In genomic region chr15:91824256-91824655, GRCh38 we compare ENCODE assay signal across 25 cellular contexts. TPM values are rescaled to one million over a fixed set of nuclear protein-coding genes. Genes with fewer than 3 reads are reported as not detected.
A peak's percentile ranks its signal among the peaks of the same experiment; 100 is the strongest.
DNase-seq lines count a peak whose midpoint lies in the region; ATAC-seq and TF ChIP-seq lines count a peak whose summit lies in the region.
"Had no signal": no experiment of that assay in that cellular context is flagged by ENCODE, and none has a peak within 500 bp of the region (broad histone marks: within the 10 kb centered on the region; RNA-seq: fewer than 3 reads in every experiment).

No MANE protein-coding gene starts in this region.

- peak; percentile 71 to 89 for ATAC-seq in right cardiac atrium
- no peak for ATAC-seq in activated CD4-positive, alpha-beta T cell treated with anti-CD3 and anti-CD28 coated beads for 36 hours
- ATAC-seq: activated T-cell treated with anti-CD3 and anti-CD28 coated beads, Interleukin-2, amount 50 U/mL, for 4 hours; HCT116; HepG2 had no signal

- 22% methylated on average over 3 of the region's 3 CpGs for WGBS in right cardiac atrium

- intact Hi-C loops in right cardiac atrium (cut with DNase I) = no loop called here
- intact Hi-C loops in activated CD4-positive, alpha-beta T cell treated with anti-CD3 and anti-CD28 coated beads for 36 hours (cut with DNase I, micrococcal nuclease) = no loop called here

- no peak overlapping the region for H3K27ac Mint-ChIP-seq in activated CD4-positive, alpha-beta T cell treated with anti-CD3 and anti-CD28 coated beads for 36 hours
- H3K27ac Mint-ChIP-seq: activated B cell treated with CpG ODN at 0.5 μM for 24 hours; dendritic cell treated with granulocyte-macrophage colony-stimulating factor and Interleukin-4, amounts not matched to agents 40 ng/mL and 50 ng/mL, for 4 days had no signal

- no peaks in the 10 kb centered on the region for H3K36me3 ChIP-seq in Peyer's patch
- H3K36me3 ChIP-seq: neutrophil, prostate gland had no signal

- no peak overlapping the region for H3K4me3 Mint-ChIP-seq in activated CD4-positive, alpha-beta T cell treated with anti-CD3 and anti-CD28 coated beads for 36 hours
- H3K4me3 Mint-ChIP-seq: activated B cell treated with CpG ODN at 0.5 μM for 24 hours; activated T-cell treated with anti-CD3 and anti-CD28 coated beads, Interleukin-2, amount 50 U/mL, for 4 hours; dendritic cell treated with granulocyte-macrophage colony-stimulating factor and Interleukin-4, amounts not matched to agents 40 ng/mL and 50 ng/mL, for 4 days had no signal

- H3K36me3 Mint-ChIP-seq in activated CD4-positive, alpha-beta T cell treated with anti-CD3 and anti-CD28 coated beads for 36 hours (ENCODE audit: low read depth) = no peaks in the 10 kb centered on the region

- H3K4me1 ChIP-seq in right cardiac atrium (ENCODE audit: control insufficient read depth, insufficient read depth, low read length) = no peaks in the 10 kb centered on the region
- H3K4me1 ChIP-seq in Peyer's patch = no peaks in the 10 kb centered on the region
- H3K4me1 ChIP-seq: prostate gland had no signal

- H3K27me3 ChIP-seq in right cardiac atrium (ENCODE audit: control insufficient read depth, insufficient read depth) (no peaks in the 10 kb centered on the region), Peyer's patch (no peaks in the 10 kb centered on the region)
- H3K27me3 ChIP-seq: neutrophil had no signal

- no peaks in the 10 kb centered on the region for H3K9me3 Mint-ChIP-seq in activated CD4-positive, alpha-beta T cell treated with anti-CD3 and anti-CD28 coated beads for 36 hours (ENCODE audit: low read depth)
- H3K9me3 Mint-ChIP-seq: activated B cell treated with CpG ODN at 0.5 μM for 24 hours; activated T-cell treated with anti-CD3 and anti-CD28 coated beads, Interleukin-2, amount 50 U/mL, for 4 hours; dendritic cell treated with granulocyte-macrophage colony-stimulating factor and Interleukin-4, amounts not matched to agents 40 ng/mL and 50 ng/mL, for 4 days had no signal

- no peak for TF ChIP-seq POLR2A in Peyer's patch (IDR thresholded peaks at IDR 0.05)

- no peaks in the 10 kb centered on the region for H3K9me3 ChIP-seq in right cardiac atrium (ENCODE audit: control insufficient read depth, low read length)
- H3K9me3 ChIP-seq in Peyer's patch = no peaks in the 10 kb centered on the region
- H3K9me3 ChIP-seq: neutrophil, prostate gland had no signal

- H3K27ac ChIP-seq in right cardiac atrium (ENCODE audit: low read length) = no peak overlapping the region
- H3K27ac ChIP-seq in Peyer's patch = no peak overlapping the region
- H3K27ac ChIP-seq: neutrophil, prostate gland, RWPE1, SK-N-MC had no signal

- TF ChIP-seq CTCF in fibroblast of mammary gland (conservative IDR thresholded peaks at IDR 0.05; ENCODE audit: control insufficient read depth, insufficient read depth, low read depth, low read length) = no peak
- TF ChIP-seq CTCF in Peyer's patch (IDR thresholded peaks at IDR 0.05) = no peak

- DNase-seq in NCI-H69 (lab: John Stamatoyannopoulos, UW) (peak; percentile 46), fibroblast of mammary gland (ENCODE audit: low read depth) (peak; percentile 4), right cardiac atrium (peak in 2 of 3 donors; percentile 16 to 56), superior temporal gyrus (ENCODE audit: extremely low spot score) (peak; percentile 29), Peyer's patch (no peak), SKM-1 (lab: John Stamatoyannopoulos, UW; ENCODE audit: unreplicated experiment) (no peak)
- DNase-seq in activated CD4-positive, alpha-beta T cell treated with anti-CD3 and anti-CD28 coated beads for 36 hours = no peak
- DNase-seq: activated B cell treated with CpG ODN at 0.5 μM for 24 hours; activated gamma-delta T cell treated with Interleukin-2 at 50 U/mL for 16 hours; activated T-cell treated with anti-CD3 and anti-CD28 coated beads, Interleukin-2, amount 50 U/mL, for 4 hours; foreskin melanocyte; mesendoderm; NCI-H1417 treated with DMSO at 0.1 percent for 48 hours; NCI-H2081 treated with DMSO at 0.1 percent for 48 hours; NCI-H226; NCI-H748 treated with DMSO at 0.1 percent for 48 hours; stimulated activated CD4-positive, alpha-beta T cell treated with anti-CD3 and anti-CD28 coated beads, Interleukin-4, amount 100 ng/mL, for 4 hours; trophoblast cell had no signal

- H3K4me1 Mint-ChIP-seq in activated CD4-positive, alpha-beta T cell treated with anti-CD3 and anti-CD28 coated beads for 36 hours = no peaks in the 10 kb centered on the region
- H3K4me1 Mint-ChIP-seq: activated B cell treated with CpG ODN at 0.5 μM for 24 hours had no signal

- CTCF ChIA-PET in activated CD4-positive, alpha-beta T cell treated with anti-CD3 and anti-CD28 coated beads for 36 hours (lab: Charles Lee) = interaction anchor here (0.7 kb wide), 1 partner anchor 558 kb away, joined by 3 read pairs; no protein-coding TSS in a partner anchor

- POLR2A ChIA-PET in activated CD4-positive, alpha-beta T cell treated with anti-CD3 and anti-CD28 coated beads for 36 hours (lab: Charles Lee) = no interaction called here

- H3K4me3 ChIP-seq in fibroblast of mammary gland (ENCODE audit: control insufficient read depth, low read depth, low read length) (no peak overlapping the region), right cardiac atrium (ENCODE audit: low read length) (no peak overlapping the region), Peyer's patch (no peak overlapping the region)
- H3K4me3 ChIP-seq: prostate gland, SK-N-MC had no signal

- peaks cover 5% of the 10 kb centered on the region for H3K27me3 Mint-ChIP-seq in activated CD4-positive, alpha-beta T cell treated with anti-CD3 and anti-CD28 coated beads for 36 hours
- H3K27me3 Mint-ChIP-seq: activated B cell treated with CpG ODN at 0.5 μM for 24 hours; dendritic cell treated with granulocyte-macrophage colony-stimulating factor and Interleukin-4, amounts not matched to agents 40 ng/mL and 50 ng/mL, for 4 days had no signal

RNA-seq across cellular contexts. Expression of gene SLCO3A1, which starts 29.3 kb away (rescaled TPM):
- total RNA-seq in right cardiac atrium = 10 to 100 TPM; 37.4 to 52.0 (median 46.2) TPM
- polyA plus RNA-seq in right cardiac atrium = 42.1 TPM
- 1 to 10 TPM; 5.6 to 5.8 TPM for total RNA-seq in activated CD4-positive, alpha-beta T cell treated with anti-CD3 and anti-CD28 coated beads for 36 hours
- total RNA-seq in Peyer's patch = 1 to 10 TPM; 2.1 to 8.3 (median 5.0) TPM
- polyA plus RNA-seq: HepG2 had no signal

Comparison
In these comparisons a context has a peak if more than half of its experiments do, and no peak if none do; other contexts are left out.
1. DNase-seq: peak in NCI-H69 (single experiment), fibroblast of mammary gland (single experiment), right cardiac atrium (2 of 3) and superior temporal gyrus (single experiment); none in activated CD4-positive, alpha-beta T cell treated with anti-CD3 and anti-CD28 coated beads for 36 hours (single experiment), Peyer's patch (0 of 3) and SKM-1 (single experiment).
2. RNA of gene SLCO3A1, which starts 29.3 kb away (total RNA-seq): 37.4 to 52.0 TPM in right cardiac atrium; 5.6 to 5.8 TPM in activated CD4-positive, alpha-beta T cell treated with anti-CD3 and anti-CD28 coated beads for 36 hours and 2.1 to 8.3 TPM in Peyer's patch; every median in the first group is over 4 times any median in the second.